Comparison of ENCODE assay signal across 19 cellular contexts in the genomic region with DNA sequence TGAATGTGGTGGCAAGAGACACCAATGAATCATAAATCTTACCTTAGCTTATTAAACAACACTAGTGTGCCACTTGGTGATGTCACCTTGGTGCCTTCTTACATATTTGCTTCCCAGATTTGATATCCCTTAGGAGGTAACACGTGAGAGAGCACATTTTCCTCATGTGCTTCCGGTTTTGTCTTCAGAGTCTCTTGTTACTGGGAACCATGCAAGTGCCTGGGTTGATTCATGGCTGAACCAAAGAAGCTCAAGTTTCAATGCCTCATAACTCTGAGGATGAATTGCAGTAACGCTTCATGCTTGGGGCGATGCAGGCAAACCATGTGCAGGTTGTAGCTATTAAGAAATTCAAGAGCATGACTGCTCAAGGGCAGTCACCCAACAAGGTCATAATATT.
DNase-seq lines count a peak whose midpoint lies in the region; ATAC-seq and TF ChIP-seq lines count a peak whose summit lies in the region.
"Had no signal": no experiment of that assay in that cellular context is flagged by ENCODE, and none has a peak within 500 bp of the region (broad histone marks: within the 10 kb centered on the region; RNA-seq: fewer than 3 reads in every experiment).

No MANE protein-coding gene starts in this region.

- no peaks in the 10 kb centered on the region for H3K4me1 ChIP-seq in adipocyte (ENCODE audit: control insufficient read depth, insufficient read depth, low read length)
- H3K4me1 ChIP-seq: BE2C had no signal

- peaks cover 47% of the 10 kb centered on the region for H3K4me1 Mint-ChIP-seq in Calu3 (ENCODE audit: low read depth, unreplicated experiment)
- H3K4me1 Mint-ChIP-seq: stimulated activated effector memory CD8-positive, alpha-beta T cell treated with anti-CD3 and anti-CD28 coated beads, Interleukin-12 subunit alpha, Interleukin-12 subunit beta, amount 100 ng/mL, for 72 hours had no signal

- H3K9ac ChIP-seq in adipocyte (ENCODE audit: low read length) = no peak overlapping the region

- no peak for DNase-seq in Calu3
- DNase-seq in LHCN-M2 (ENCODE audit: low read depth) = peak; percentile 59
- DNase-seq in adipocyte (ENCODE audit: low read depth) = peak; percentile 80
- DNase-seq in kidney tubule cell (ENCODE audit: low spot score) = peak; percentile 75
- DNase-seq in NCI-H2227 (lab: John Stamatoyannopoulos, UW; ENCODE audit: unreplicated experiment) = no peak
- no peak for DNase-seq in activated gamma-delta T cell treated with Interleukin-2 at 50 U/mL for 16 hours
- DNase-seq in cardiac septum (ENCODE audit: low spot score) = no peak
- DNase-seq: activated naive CD4-positive, alpha-beta T cell treated with anti-CD3 and anti-CD28 coated beads, Interleukin-2, amount 50 U/mL, for 16 hours; BE2C; erythroblast; H7; MM.1S; NCI-H524 treated with DMSO at 0.1 percent for 48 hours; ovary; SHP77; stimulated activated CD4-positive, alpha-beta T cell treated with anti-CD3 and anti-CD28 coated beads, Interleukin-4, amount 100 ng/mL, for 1 hour had no signal

- intact Hi-C loops in Calu3 (cut with micrococcal nuclease; ENCODE audit: unreplicated experiment) = loop anchor here (5.0 kb wide), 1 partner anchor 66 kb away; no protein-coding TSS in a partner anchor
- intact Hi-C loops in cardiac septum (cut with DNase I) = no loop called here

- no peak overlapping the region for H3K4me3 ChIP-seq in adipocyte (ENCODE audit: low read length)
- H3K4me3 ChIP-seq: ovary had no signal

- no peak for TF ChIP-seq CTCF in Calu3 (IDR thresholded peaks at IDR 0.05; ENCODE audit: unreplicated experiment)

- no peaks in the 10 kb centered on the region for H3K9me3 Mint-ChIP-seq in Calu3 (ENCODE audit: low read depth, unreplicated experiment)
- H3K9me3 Mint-ChIP-seq: memory B cell; stimulated activated effector memory CD8-positive, alpha-beta T cell treated with anti-CD3 and anti-CD28 coated beads, Interleukin-12 subunit alpha, Interleukin-12 subunit beta, amount 100 ng/mL, for 72 hours had no signal

- peak overlapping the region; percentile 7 for H3K27ac Mint-ChIP-seq in Calu3 (ENCODE audit: unreplicated experiment)
- H3K27ac Mint-ChIP-seq: memory B cell; stimulated activated effector memory CD8-positive, alpha-beta T cell treated with anti-CD3 and anti-CD28 coated beads, Interleukin-12 subunit alpha, Interleukin-12 subunit beta, amount 100 ng/mL, for 72 hours had no signal

- peaks cover 33% of the 10 kb centered on the region for H3K36me3 Mint-ChIP-seq in Calu3 (ENCODE audit: insufficient read depth, unreplicated experiment)
- H3K36me3 Mint-ChIP-seq: memory B cell; stimulated activated effector memory CD8-positive, alpha-beta T cell treated with anti-CD3 and anti-CD28 coated beads, Interleukin-12 subunit alpha, Interleukin-12 subunit beta, amount 100 ng/mL, for 72 hours had no signal

- H3K27me3 Mint-ChIP-seq in Calu3 (ENCODE audit: unreplicated experiment) = no peaks in the 10 kb centered on the region

- H3K36me3 ChIP-seq in adipocyte (ENCODE audit: control insufficient read depth, insufficient read depth, low read length, severe bottlenecking) = no peaks in the 10 kb centered on the region
- H3K36me3 ChIP-seq: BE2C, ovary had no signal

- H3K27me3 ChIP-seq in adipocyte (replicated peaks; ENCODE audit: control insufficient read depth, insufficient read depth, low read length) = peaks cover 8% of the 10 kb centered on the region
- H3K27me3 ChIP-seq: BE2C, ovary had no signal

- H3K9me3 ChIP-seq in adipocyte (ENCODE audit: control insufficient read depth, low read length) = no peaks in the 10 kb centered on the region
- H3K9me3 ChIP-seq: BE2C, ovary had no signal

- BruUV-seq in Calu3 (replicated peaks; lab: Mats Ljungman, UMichigan) = no TSS peak

- ATAC-seq in GM19467 (IDR thresholded peaks at IDR 0.05; ENCODE audit: unreplicated experiment) = no peak
- ATAC-seq: stimulated activated effector memory CD8-positive, alpha-beta T cell treated with anti-CD3 and anti-CD28 coated beads, Interleukin-12 subunit alpha, Interleukin-12 subunit beta, amount 100 ng/mL, for 72 hours had no signal

- no peak overlapping the region for H3K4me3 Mint-ChIP-seq in Calu3 (ENCODE audit: low read depth, unreplicated experiment)
- H3K4me3 Mint-ChIP-seq: memory B cell; stimulated activated effector memory CD8-positive, alpha-beta T cell treated with anti-CD3 and anti-CD28 coated beads, Interleukin-12 subunit alpha, Interleukin-12 subunit beta, amount 100 ng/mL, for 72 hours had no signal

- CTCF ChIA-PET in Calu3 (lab: Charles Lee) = interaction anchor here (1.1 to 1.7 kb wide), 3 partner anchors 10 to 77 kb away, joined by 4 to 9 read pairs (median 6); no protein-coding TSS in a partner anchor

Comparison
In these comparisons a context has a peak if more than half of its experiments do, and no peak if none do; other contexts are left out.
1. DNase-seq: peak in LHCN-M2 (single experiment), adipocyte (single experiment) and kidney tubule cell (single experiment); none in Calu3 (single experiment), NCI-H2227 (single experiment), activated gamma-delta T cell treated with Interleukin-2 at 50 U/mL for 16 hours (single experiment) and cardiac septum (single experiment).